In the genomic region with DNA sequence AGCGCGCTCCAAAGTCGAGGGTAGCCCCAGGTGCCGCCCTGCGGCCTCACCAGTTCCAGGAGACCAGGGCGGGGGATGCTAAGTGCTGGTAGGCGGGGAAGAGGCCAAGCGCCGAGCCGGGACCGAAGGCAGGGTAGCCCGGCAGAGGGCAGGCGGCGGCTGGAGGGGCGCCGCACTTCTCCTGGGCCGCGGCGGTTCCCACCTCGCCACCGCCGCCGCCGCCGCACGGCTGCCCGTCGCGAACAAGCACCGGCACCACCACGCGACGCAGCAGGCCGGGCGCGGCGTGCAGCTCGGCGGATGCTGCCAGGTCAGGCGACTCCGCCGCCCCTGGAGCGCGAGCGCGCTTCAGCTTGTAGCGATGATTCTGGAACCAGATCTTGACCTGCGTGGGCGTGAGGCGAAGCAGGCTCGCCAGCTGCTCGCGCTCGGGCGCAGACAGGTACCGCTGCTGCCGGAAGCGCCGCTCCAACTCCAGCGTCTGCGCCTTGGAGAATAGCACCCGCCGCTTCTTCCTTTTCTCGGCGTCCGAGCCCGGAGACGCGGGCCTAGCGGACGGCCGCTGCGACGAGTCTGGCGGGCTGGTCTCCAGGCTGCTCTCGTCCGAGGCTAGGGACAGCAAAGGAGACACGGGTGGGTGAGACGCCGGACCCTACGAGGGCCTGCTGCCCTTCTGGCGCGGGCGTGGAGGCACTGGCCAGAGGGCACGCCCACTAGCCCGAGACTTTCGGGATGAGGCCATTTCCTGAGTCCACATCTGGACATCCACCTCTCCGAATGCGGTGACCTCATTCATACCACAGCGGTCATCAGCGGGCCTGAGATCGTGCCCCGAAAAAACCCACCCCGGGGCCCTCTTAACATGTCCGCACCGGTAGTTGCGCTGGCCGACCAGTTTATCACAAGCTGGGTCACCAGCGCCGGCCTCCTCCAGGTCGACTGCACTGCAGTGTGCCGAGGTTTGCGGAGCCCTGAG, we compare ENCODE assay signal across 7 cellular contexts. TPM values are rescaled to one million over a fixed set of nuclear protein-coding genes. Genes with fewer than 3 reads are reported as not detected.
DNase-seq lines count a peak whose midpoint lies in the region; ATAC-seq and TF ChIP-seq lines count a peak whose summit lies in the region.

No MANE protein-coding gene starts in this region.

- intact Hi-C loops in colonic mucosa (cut with DNase I) = no loop called here
- intact Hi-C loops in CD4-positive, alpha-beta T cell (cut with DNase I, micrococcal nuclease) = no loop called here

- POLR2A ChIA-PET in CD4-positive, alpha-beta T cell (lab: Charles Lee) = no interaction called here

- peak; percentile 63 for ATAC-seq in lung (ENCODE audit: insufficient read depth, low FRiP score)
- ATAC-seq in CD4-positive, alpha-beta T cell (ENCODE audit: poor library complexity) = no peak
- no peak for ATAC-seq in GM21423 (IDR thresholded peaks at IDR 0.05; ENCODE audit: unreplicated experiment)
- no peak for ATAC-seq in natural killer cell treated with Interleukin-12 subunit alpha and Interleukin-12 subunit beta and Interleukin-15 and Interleukin-18, amount 100 ng/mL, for 72 hours

- in situ Hi-C loops in GM13976 (cut with MboI; ENCODE audit: low sequenced_read_pairs, unreplicated experiment) = no loop called here

- H3K9me3 ChIP-seq in colonic mucosa = no peaks in the 10 kb centered on the region
- H3K9me3 ChIP-seq in lung (ENCODE audit: control insufficient read depth in 2 of 2, insufficient read depth in 1 of 2, low read length in 1 of 2) = peaks cover 0 to 5% of the 10 kb centered on the region in 2 donors
- no peaks in the 10 kb centered on the region for H3K9me3 ChIP-seq in CD4-positive, alpha-beta T cell (ENCODE audit: control insufficient read depth, low read length)

- H3K4me3 Mint-ChIP-seq in CD4-positive, alpha-beta T cell = no peak overlapping the region
- H3K4me3 Mint-ChIP-seq in natural killer cell treated with Interleukin-12 subunit alpha and Interleukin-12 subunit beta and Interleukin-15 and Interleukin-18, amount 100 ng/mL, for 72 hours = no peak overlapping the region

- H3K27ac ChIP-seq in colonic mucosa (no peak overlapping the region), lung (ENCODE audit: low read depth in 1 of 2, low read length in 1 of 2) (no peak overlapping the region)
- H3K27ac ChIP-seq in CD4-positive, alpha-beta T cell (ENCODE audit: low read depth, low read length) = no peak overlapping the region

- H3K36me3 ChIP-seq in colonic mucosa (no peaks in the 10 kb centered on the region), lung (ENCODE audit: control insufficient read depth in 2 of 2, insufficient read depth in 2 of 2, low read length in 2 of 2) (no peaks in the 10 kb centered on the region)

- peaks cover 71% of the 10 kb centered on the region for H3K27me3 Mint-ChIP-seq in CD4-positive, alpha-beta T cell
- H3K27me3 Mint-ChIP-seq in natural killer cell treated with Interleukin-12 subunit alpha and Interleukin-12 subunit beta and Interleukin-15 and Interleukin-18, amount 100 ng/mL, for 72 hours = peaks cover 26 to 29% of the 10 kb centered on the region in 2 donors

- no peaks in the 10 kb centered on the region for H3K36me3 Mint-ChIP-seq in CD4-positive, alpha-beta T cell (ENCODE audit: low read depth)
- no peaks in the 10 kb centered on the region for H3K36me3 Mint-ChIP-seq in natural killer cell treated with Interleukin-12 subunit alpha and Interleukin-12 subunit beta and Interleukin-15 and Interleukin-18, amount 100 ng/mL, for 72 hours

- CTCF ChIA-PET in CD4-positive, alpha-beta T cell (lab: Charles Lee) = no interaction called here

- H3K27me3 ChIP-seq in colonic mucosa = peaks cover 69% of the 10 kb centered on the region
- peaks cover 22% of the 10 kb centered on the region for H3K27me3 ChIP-seq in lung (ENCODE audit: control insufficient read depth, insufficient read depth)
- peaks cover 88% of the 10 kb centered on the region for H3K27me3 ChIP-seq in CD4-positive, alpha-beta T cell (ENCODE audit: control insufficient read depth, insufficient read depth, low read length)

- DNase-seq in GM13976 (ENCODE audit: low spot score) (peak; percentile 39), NCI-H1930 (lab: John Stamatoyannopoulos, UW) (peak; percentile 31 to 44), colonic mucosa (no peak), lung (ENCODE audit: low spot score) (no peak)
- DNase-seq in CD4-positive, alpha-beta T cell = no peak
- no peak for DNase-seq in natural killer cell treated with Interleukin-12 subunit alpha and Interleukin-12 subunit beta and Interleukin-15 and Interleukin-18, amount 100 ng/mL, for 72 hours (ENCODE audit: low spot score)

- no peak overlapping the region for H3K9ac ChIP-seq in colonic mucosa (ENCODE audit: low read depth in 2 of 2, low read length in 2 of 2)

- peak overlapping the region; percentile 40 for H3K4me3 ChIP-seq in colonic mucosa
- H3K4me3 ChIP-seq in lung = peak overlapping the region; percentile 37

- H3K4me1 ChIP-seq in colonic mucosa (peaks cover 6% of the 10 kb centered on the region), lung (ENCODE audit: control insufficient read depth in 2 of 2, insufficient read depth in 2 of 2, low read length in 2 of 2) (peaks cover 0 to 18% of the 10 kb centered on the region in 2 donors)

- WGBS in lung, 2 donors = 1 to 2% methylated on average over 90 to 103 of the region's 103 CpGs

- TF ChIP-seq CTCF in GM13976 (IDR thresholded peaks at IDR 0.05; ENCODE audit: borderline replicate concordance, control extremely low read depth, extremely low read depth, insufficient read depth, missing control alignments) (no peak), colonic mucosa (IDR thresholded peaks at IDR 0.05) (no peak), lung (IDR thresholded peaks at IDR 0.05; ENCODE audit: control extremely low read depth, extremely low read depth) (no peak)
- no peak for TF ChIP-seq CTCF in CD4-positive, alpha-beta T cell (IDR thresholded peaks at IDR 0.05)

- H3K4me1 Mint-ChIP-seq in CD4-positive, alpha-beta T cell (ENCODE audit: low read depth) = no peaks in the 10 kb centered on the region
- H3K4me1 Mint-ChIP-seq in natural killer cell treated with Interleukin-12 subunit alpha and Interleukin-12 subunit beta and Interleukin-15 and Interleukin-18, amount 100 ng/mL, for 72 hours (ENCODE audit: low read depth in 2 of 2) = no peaks in the 10 kb centered on the region

- no peak overlapping the region for H3K27ac Mint-ChIP-seq in CD4-positive, alpha-beta T cell
- H3K27ac Mint-ChIP-seq in natural killer cell treated with Interleukin-12 subunit alpha and Interleukin-12 subunit beta and Interleukin-15 and Interleukin-18, amount 100 ng/mL, for 72 hours = no peak overlapping the region

- no peaks in the 10 kb centered on the region for H3K9me3 Mint-ChIP-seq in CD4-positive, alpha-beta T cell
- no peaks in the 10 kb centered on the region for H3K9me3 Mint-ChIP-seq in natural killer cell treated with Interleukin-12 subunit alpha and Interleukin-12 subunit beta and Interleukin-15 and Interleukin-18, amount 100 ng/mL, for 72 hours

RNA-seq across cellular contexts. Expression of a gene that starts 1.3 kb away (rescaled TPM):
- total RNA-seq in colonic mucosa (not detected), lung (1 to 10 TPM in 1 of 2 donors, under 1 TPM in 1; 0.91 to 1.3 TPM)
- polyA plus RNA-seq in lung = 1 to 10 TPM in 1 of 2 donors, under 1 TPM in 1; 0.45 to 1.2 TPM
- not detected for total RNA-seq in CD4-positive, alpha-beta T cell
- total RNA-seq in natural killer cell treated with Interleukin-12 subunit alpha and Interleukin-12 subunit beta and Interleukin-15 and Interleukin-18, amount 100 ng/mL, for 72 hours = not detected

Comparison
In these comparisons a context has a peak if more than half of its experiments do, and no peak if none do; other contexts are left out.
1. DNase-seq: peak in GM13976 (single experiment) and NCI-H1930 (2 of 2); none in colonic mucosa (single experiment), lung (single experiment), CD4-positive, alpha-beta T cell (0 of 10) and natural killer cell treated with Interleukin-12 subunit alpha and Interleukin-12 subunit beta and Interleukin-15 and Interleukin-18, amount 100 ng/mL, for 72 hours (single experiment).